21 cellular contexts compared by ENCODE assay signal in genomic region chr2:49003206-49003605, GRCh38.
A peak's percentile ranks its signal among the peaks of the same experiment; 100 is the strongest.
DNase-seq lines count a peak whose midpoint lies in the region; FAIRE-seq and TF ChIP-seq lines count a peak whose summit lies in the region.
"Had no signal": no experiment of that assay in that cellular context is flagged by ENCODE, and none has a peak within 500 bp of the region (broad histone marks: within the 10 kb centered on the region; RNA-seq: fewer than 3 reads in every experiment).

No MANE protein-coding gene starts in this region.

- H2AFZ ChIP-seq in smooth muscle cell (ENCODE audit: low read depth), result no peak overlapping the region
- H2AFZ ChIP-seq: GM23338 had no signal

- no peaks in the 10 kb centered on the region for H4K20me1 ChIP-seq in smooth muscle cell (ENCODE audit: low read depth)

- no peaks in the 10 kb centered on the region for H3K9me3 ChIP-seq in smooth muscle cell (replicated peaks; ENCODE audit: low read depth)

- H3K27ac ChIP-seq in smooth muscle cell (ENCODE audit: low read depth) (no peak overlapping the region), brain microvascular endothelial cell (no peak overlapping the region)

- H3K79me2 ChIP-seq in smooth muscle cell (ENCODE audit: low read depth), result no peaks in the 10 kb centered on the region

- no peaks in the 10 kb centered on the region for H3K27me3 ChIP-seq in smooth muscle cell (ENCODE audit: low read depth)
- H3K27me3 ChIP-seq in brain microvascular endothelial cell (replicated peaks), result no peaks in the 10 kb centered on the region

- H3K4me3 ChIP-seq in smooth muscle cell (no peak overlapping the region), brain microvascular endothelial cell (ENCODE audit: low read depth, low read length) (no peak overlapping the region)
- H3K4me3 ChIP-seq: GM23338 had no signal

- TF ChIP-seq CTCF in smooth muscle cell (IDR thresholded peaks at IDR 0.05; ENCODE audit: borderline replicate concordance, insufficient read depth, poor library complexity, severe bottlenecking) (no peak), brain microvascular endothelial cell (IDR thresholded peaks at IDR 0.05; ENCODE audit: low read depth, low read length, missing control alignments) (no peak)

- peak; percentile 11 for FAIRE-seq in GM19239 (lab: Jason Lieb, UNC)
- FAIRE-seq: G401.6 had no signal

- WGBS in smooth muscle cell (ENCODE audit: low lambda C conversion rate), result 44% methylated on average over 5 of the region's 5 CpGs

- peak overlapping the region; percentile 24 for H3K4me2 ChIP-seq in smooth muscle cell
- H3K4me2 ChIP-seq: GM23338 had no signal

- H3K9ac ChIP-seq in smooth muscle cell (ENCODE audit: low read depth), result no peak overlapping the region

- DNase-seq in GM19239 (ENCODE audit: insufficient read length, low spot score), result no peak
- peak; percentile 47 for DNase-seq in astrocyte of the hippocampus (ENCODE audit: low read depth, low spot score)
- DNase-seq in islet precursor cell, result peak; percentile 60
- DNase-seq in smooth muscle cell (lab: John Stamatoyannopoulos, UW; ENCODE audit: unreplicated experiment), result no peak
- no peak for DNase-seq in brain microvascular endothelial cell
- DNase-seq in LoVo (ENCODE audit: low spot score), result no peak
- no peak for DNase-seq in hippocampal formation (lab: John Stamatoyannopoulos, UW)
- DNase-seq: DND-41; HCEC 1CT; Kasumi-1; MM.1S; NCI-H1092; NCI-H1436 treated with DMSO at 0.1 percent for 48 hours; NCI-H2081 treated with DMSO at 0.1 percent for 48 hours; NCI-H510A; NCI-H748 treated with DMSO at 0.1 percent for 48 hours; NK-92 treated with Interleukin-12 subunit alpha and Interleukin-12 subunit beta, amount 100 ng/mL, for 24 hours; OCI-M1; Right ventricle myocardium superior had no signal

- no peaks in the 10 kb centered on the region for H3F3A ChIP-seq in smooth muscle cell (ENCODE audit: low read depth)

- H3K36me3 ChIP-seq in smooth muscle cell (ENCODE audit: low read depth), result no peaks in the 10 kb centered on the region
- no peaks in the 10 kb centered on the region for H3K36me3 ChIP-seq in brain microvascular endothelial cell (replicated peaks)

- in situ Hi-C loops in brain microvascular endothelial cell (cut with HindIII; ENCODE audit: low pct_ligation_motif_present, low sequenced_read_pairs), result no loop called here

- H3K4me1 ChIP-seq in smooth muscle cell (ENCODE audit: low read depth), result no peaks in the 10 kb centered on the region

Comparison
In these comparisons a context has a peak if more than half of its experiments do, and no peak if none do; other contexts are left out.
1. DNase-seq: peak in astrocyte of the hippocampus (single experiment) and islet precursor cell (single experiment); none in GM19239 (single experiment), smooth muscle cell (single experiment), brain microvascular endothelial cell (single experiment), LoVo (single experiment) and hippocampal formation (0 of 2).